8 cellular contexts compared by ENCODE assay signal in the genomic region with DNA sequence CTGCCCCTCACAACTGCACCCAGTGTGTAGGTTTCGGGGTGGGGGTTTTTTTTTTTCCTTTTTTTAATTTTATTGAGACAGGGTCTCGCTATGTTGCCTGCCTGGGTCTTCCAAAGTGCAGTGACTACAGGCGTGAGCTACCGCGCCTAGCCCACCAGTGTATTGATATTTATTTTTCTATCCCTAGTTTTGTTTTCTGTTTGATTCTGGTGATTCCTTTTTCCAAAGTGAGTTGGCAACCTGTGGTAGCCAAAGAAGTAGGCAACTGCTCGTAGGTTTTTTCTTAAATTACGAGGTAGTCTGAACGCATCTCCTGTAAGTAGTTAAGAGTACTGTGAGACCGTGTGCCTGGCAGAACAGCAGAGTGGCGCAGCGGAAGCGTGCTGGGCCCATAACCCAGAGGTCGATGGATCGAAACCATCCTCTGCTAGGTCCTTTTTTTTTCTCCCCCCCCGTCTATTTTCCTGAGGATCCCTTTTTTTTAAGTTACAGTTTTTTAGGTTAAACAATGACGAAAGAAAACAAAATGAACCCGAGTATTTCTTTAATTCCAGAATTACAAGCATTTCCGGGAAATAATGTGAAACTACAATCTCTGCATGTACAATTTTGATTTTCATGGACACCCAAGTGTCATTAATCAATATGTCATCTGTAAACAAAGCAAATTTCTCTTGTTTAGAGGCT.
DNase-seq lines count a peak whose midpoint lies in the region; ATAC-seq lines count a peak whose summit lies in the region.

No MANE protein-coding gene starts in this region.

- H3K4me3 ChIP-seq in GM08714 (ENCODE audit: low read length): peak overlapping the region; percentile 95

- DNase-seq in NCI-H1417 treated with DMSO at 0.1 percent for 48 hours (lab: John Stamatoyannopoulos, UW): peak; percentile 32
- DNase-seq in T-helper 2 cell: peak; percentile 33 to 83 (median 64)
- peak; percentile 62 to 82 for DNase-seq in hippocampal formation (lab: John Stamatoyannopoulos, UW)
- DNase-seq in retina: peak; percentile 93

- peak overlapping the region; percentile 27 for H3K27ac ChIP-seq in angular gyrus (ENCODE audit: low read depth, low read length)

- ATAC-seq in GM21529 (IDR thresholded peaks at IDR 0.05; ENCODE audit: unreplicated experiment) (no peak), GM21515 (IDR thresholded peaks at IDR 0.05; ENCODE audit: unreplicated experiment) (no peak)

Comparison
In these comparisons a context has a peak if more than half of its experiments do, and no peak if none do; other contexts are left out.
1. DNase-seq: peak in every context shown above with its lines; median percentile 93 in retina; 72 in hippocampal formation; 64 in T-helper 2 cell; 32 in NCI-H1417 treated with DMSO at 0.1 percent for 48 hours.